1 cellular context compared by ENCODE assay signal in genomic region chr16:89562027-89562599, GRCh38.
A peak's percentile ranks its signal among the peaks of the same experiment; 100 is the strongest.
TF ChIP-seq lines count a peak whose summit lies in the region.

No MANE protein-coding gene starts in this region.

TF ChIP-seq in GM12878, 131 proteins besides CTCF, POLR2A, EP300 and RAD21:
- TF ChIP-seq STAT1 (conservative IDR thresholded peaks at IDR 0.05) = no peak
- no peak for TF ChIP-seq CUX1 (IDR thresholded peaks at IDR 0.05; ENCODE audit: insufficient replicate concordance, low read depth, low read length)
- TF ChIP-seq RFX5 (IDR thresholded peaks at IDR 0.05; ENCODE audit: low read depth, low read length) = no peak
- TF ChIP-seq FOXM1 (IDR thresholded peaks at IDR 0.05; ENCODE audit: low read depth, low read length) = no peak
- TF ChIP-seq SKIL (IDR thresholded peaks at IDR 0.05; ENCODE audit: low read depth, poor library complexity, severe bottlenecking) = no peak
- TF ChIP-seq ZSCAN29 (IDR thresholded peaks at IDR 0.05) = no peak
- TF ChIP-seq SPI1 (IDR thresholded peaks at IDR 0.05; ENCODE audit: borderline replicate concordance, insufficient read depth, low read depth, low read length) = 0 out of 2 replicates have a peak, but pooled peaks have one; percentile 2
- no peak for TF ChIP-seq TCF12 (IDR thresholded peaks at IDR 0.05; ENCODE audit: low read depth, low read length)
- peak; percentile 51 for TF ChIP-seq POLR2AphosphoS5 (IDR thresholded peaks at IDR 0.05; ENCODE audit: low read length)
- TF ChIP-seq RELB (IDR thresholded peaks at IDR 0.05; ENCODE audit: low read depth) = no peak
- TF ChIP-seq MEF2A (IDR thresholded peaks at IDR 0.05; ENCODE audit: insufficient read depth, low read depth, low read length) = no peak
- peak; percentile 42; the same call in 1 of the 2 replicates for TF ChIP-seq HDGF (IDR thresholded peaks at IDR 0.05)
- no peak for TF ChIP-seq NR2F1 (conservative IDR thresholded peaks at IDR 0.05)
- no peak for TF ChIP-seq DPF2 (IDR thresholded peaks at IDR 0.05)
- no peak for TF ChIP-seq YBX1 (IDR thresholded peaks at IDR 0.05)
- no peak for TF ChIP-seq RELA (IDR thresholded peaks at IDR 0.05; ENCODE audit: borderline replicate concordance, partially characterized antibody)
- peak; percentile 6 to 10; a peak in 1 of 4 replicates for TF ChIP-seq BHLHE40 (IDR thresholded peaks at IDR 0.05; ENCODE audit: borderline replicate concordance in 1 of 2, low read depth in 2 of 2, low read length in 1 of 2)
- no peak for TF ChIP-seq NR2C1 (IDR thresholded peaks at IDR 0.05)
- TF ChIP-seq MXI1 (IDR thresholded peaks at IDR 0.05; ENCODE audit: low read depth, low read length) = peak; percentile 50; the same call in 1 of the 2 replicates
- TF ChIP-seq ZNF592 (IDR thresholded peaks at IDR 0.05) = no peak
- TF ChIP-seq MEF2B (IDR thresholded peaks at IDR 0.05; ENCODE audit: partially characterized antibody, poor library complexity, severe bottlenecking) = peak; percentile 37
- no peak for TF ChIP-seq ZNF207 (IDR thresholded peaks at IDR 0.05; ENCODE audit: borderline replicate concordance)
- no peak for TF ChIP-seq TCF3 (IDR thresholded peaks at IDR 0.05; ENCODE audit: borderline replicate concordance, insufficient read depth, low read depth, low read length)
- no peak for TF ChIP-seq ZNF274 (IDR thresholded peaks at IDR 0.05; ENCODE audit: insufficient read depth, insufficient read length)
- TF ChIP-seq EZH2 (IDR thresholded peaks at IDR 0.05; ENCODE audit: borderline replicate concordance, control insufficient read depth, low read depth, low read length) = no peak
- TF ChIP-seq KLF5 (IDR thresholded peaks at IDR 0.05; ENCODE audit: partially characterized antibody) = no peak
- no peak for TF ChIP-seq HDAC6 (IDR thresholded peaks at IDR 0.05; ENCODE audit: unreplicated experiment)
- 0 out of 2 replicates have a peak, but pooled peaks have one; percentile 13 for TF ChIP-seq MAX (IDR thresholded peaks at IDR 0.05; ENCODE audit: low read depth, low read length)
- TF ChIP-seq IRF4 (IDR thresholded peaks at IDR 0.05; ENCODE audit: low read depth, low read length) = no peak
- TF ChIP-seq NFYA (IDR thresholded peaks at IDR 0.05; ENCODE audit: borderline replicate concordance, low read depth, low read length) = no peak
- no peak for TF ChIP-seq YY1 (IDR thresholded peaks at IDR 0.05; ENCODE audit: low read depth, low read length)
- no peak for TF ChIP-seq PKNOX1 (IDR thresholded peaks at IDR 0.05)
- TF ChIP-seq SIN3A (IDR thresholded peaks at IDR 0.05; ENCODE audit: low read depth, low read length) = peak; percentile 58; the same call in 1 of the 2 replicates
- TF ChIP-seq RAD51 (IDR thresholded peaks at IDR 0.05) = no peak
- no peak for TF ChIP-seq E2F4 (IDR thresholded peaks at IDR 0.05; ENCODE audit: low read depth, low read length)
- TF ChIP-seq EGR1 (IDR thresholded peaks at IDR 0.05; ENCODE audit: borderline replicate concordance in 1 of 2, low read depth in 2 of 2, low read length in 2 of 2) = no peak
- no peak for TF ChIP-seq CHD1 (IDR thresholded peaks at IDR 0.05; ENCODE audit: low read depth, low read length)
- no peak for TF ChIP-seq POU2F2 (IDR thresholded peaks at IDR 0.05; ENCODE audit: borderline replicate concordance, low read depth, low read length)
- TF ChIP-seq RCOR1 (conservative IDR thresholded peaks at IDR 0.05; ENCODE audit: low read depth, low read length) = no peak
- TF ChIP-seq E2F8 (IDR thresholded peaks at IDR 0.05; ENCODE audit: low read depth, partially characterized antibody) = no peak
- TF ChIP-seq POLR2AphosphoS2 (IDR thresholded peaks at IDR 0.05; ENCODE audit: low read depth, low read length) = no peak
- TF ChIP-seq IKZF2 (IDR thresholded peaks at IDR 0.05) = no peak
- TF ChIP-seq PML (IDR thresholded peaks at IDR 0.05; ENCODE audit: low read length) = no peak
